ENCODE assay signal across 1 cellular context in genomic region chr7:49398236-49398635, GRCh38.
TF ChIP-seq lines count a peak whose summit lies in the region.

No MANE protein-coding gene starts in this region.

TF ChIP-seq in SK-N-SH treated with all-trans-retinoic acid at 6 μM for 48 hours, 23 proteins besides CTCF, POLR2A, EP300 and RAD21 (continued from another document):
- TF ChIP-seq ZC3H10 (CRISPR knock-in tag; IDR thresholded peaks at IDR 0.05) (no peak), ZFP3 (CRISPR knock-in tag; IDR thresholded peaks at IDR 0.05) (no peak), ZFP30 (CRISPR knock-in tag; IDR thresholded peaks at IDR 0.05) (no peak)
